2 cellular contexts compared by ENCODE assay signal in the genomic region with DNA sequence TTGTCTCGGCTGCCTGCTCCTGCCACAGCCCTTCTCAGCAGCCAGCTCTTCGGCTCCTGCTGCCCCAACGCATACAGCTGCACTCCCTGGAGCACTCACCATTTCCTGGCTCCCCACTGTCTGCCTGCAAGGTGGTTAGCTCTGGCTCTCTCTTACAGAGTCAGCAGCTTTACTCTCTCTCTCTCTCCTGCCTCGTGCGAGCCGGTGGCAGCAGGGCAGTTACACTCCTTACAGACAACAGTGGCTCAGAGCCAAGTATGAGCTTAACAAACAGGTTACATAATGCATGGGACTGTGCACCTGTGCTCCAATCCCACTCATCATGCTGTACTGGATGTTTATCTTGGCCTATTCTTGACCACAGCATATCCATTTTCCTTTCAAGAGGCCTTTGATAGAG.
A peak's percentile ranks its signal among the peaks of the same experiment; 100 is the strongest.
TF ChIP-seq lines count a peak whose summit lies in the region.

No MANE protein-coding gene starts in this region.

TF ChIP-seq in HEK293, 187 proteins besides CTCF, POLR2A, EP300 and RAD21 (continued from another document and continues in another):
- TF ChIP-seq ZNF692 (tag by site-specific recombination; IDR thresholded peaks at IDR 0.05): peak; percentile 41; the same call in 1 of the 2 replicates
- TF ChIP-seq, protein P1, sequence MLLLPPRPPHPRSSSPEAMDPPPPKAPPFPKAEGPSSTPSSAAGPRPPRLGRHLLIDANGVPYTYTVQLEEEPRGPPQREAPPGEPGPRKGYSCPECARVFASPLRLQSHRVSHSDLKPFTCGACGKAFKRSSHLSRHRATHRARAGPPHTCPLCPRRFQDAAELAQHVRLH (tag by site-specific recombination; IDR thresholded peaks at IDR 0.05): no peak
- peak; percentile 22; the same call in 1 of the 2 replicates for TF ChIP-seq ZNF596 (tag by site-specific recombination; IDR thresholded peaks at IDR 0.05)
- peak; percentile 75; the same call in 1 of the 2 replicates for TF ChIP-seq ZSCAN16 (tag by site-specific recombination; IDR thresholded peaks at IDR 0.05)
- TF ChIP-seq, protein P2, sequence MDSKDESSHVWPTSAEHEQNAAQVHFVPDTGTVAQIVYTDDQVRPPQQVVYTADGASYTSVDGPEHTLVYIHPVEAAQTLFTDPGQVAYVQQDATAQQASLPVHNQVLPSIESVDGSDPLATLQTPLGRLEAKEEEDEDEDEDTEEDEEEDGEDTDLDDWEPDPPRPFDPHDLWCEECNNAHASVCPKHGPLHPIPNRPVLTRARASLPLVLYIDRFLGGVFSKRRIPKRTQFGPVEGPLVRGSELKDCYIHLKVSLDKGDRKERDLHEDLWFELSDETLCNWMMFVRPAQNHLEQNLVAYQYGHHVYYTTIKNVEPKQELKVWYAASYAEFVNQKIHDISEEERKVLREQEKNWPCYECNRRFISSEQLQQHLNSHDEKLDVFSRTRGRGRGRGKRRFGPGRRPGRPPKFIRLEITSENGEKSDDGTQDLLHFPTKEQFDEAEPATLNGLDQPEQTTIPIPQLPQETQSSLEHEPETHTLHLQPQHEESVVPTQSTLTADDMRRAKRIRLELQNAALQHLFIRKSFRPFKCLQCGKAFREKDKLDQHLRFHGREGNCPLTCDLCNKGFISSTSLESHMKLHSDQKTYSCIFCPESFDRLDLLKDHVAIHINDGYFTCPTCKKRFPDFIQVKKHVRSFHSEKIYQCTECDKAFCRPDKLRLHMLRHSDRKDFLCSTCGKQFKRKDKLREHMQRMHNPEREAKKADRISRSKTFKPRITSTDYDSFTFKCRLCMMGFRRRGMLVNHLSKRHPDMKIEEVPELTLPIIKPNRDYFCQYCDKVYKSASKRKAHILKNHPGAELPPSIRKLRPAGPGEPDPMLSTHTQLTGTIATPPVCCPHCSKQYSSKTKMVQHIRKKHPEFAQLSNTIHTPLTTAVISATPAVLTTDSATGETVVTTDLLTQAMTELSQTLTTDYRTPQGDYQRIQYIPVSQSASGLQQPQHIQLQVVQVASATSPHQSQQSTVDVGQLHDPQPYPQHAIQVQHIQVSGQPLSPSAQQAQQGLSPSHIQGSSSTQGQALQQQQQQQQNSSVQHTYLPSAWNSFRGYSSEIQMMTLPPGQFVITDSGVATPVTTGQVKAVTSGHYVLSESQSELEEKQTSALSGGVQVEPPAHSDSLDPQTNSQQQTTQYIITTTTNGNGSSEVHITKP (tag by site-specific recombination; IDR thresholded peaks at IDR 0.05): peak; percentile 90
- TF ChIP-seq ZNF175 (tag by site-specific recombination; IDR thresholded peaks at IDR 0.05): no peak
- peak; percentile 41; the same call in 1 of the 2 replicates for TF ChIP-seq ZNF335 (tag by site-specific recombination; conservative IDR thresholded peaks at IDR 0.05)
- TF ChIP-seq ZIC2 (tag by site-specific recombination; IDR thresholded peaks at IDR 0.05): peak; percentile 67
- TF ChIP-seq MZF1 (tag by site-specific recombination; IDR thresholded peaks at IDR 0.05; ENCODE audit: borderline replicate concordance): peak; percentile 68; the same call in 1 of the 2 replicates
- TF ChIP-seq, protein P3, sequence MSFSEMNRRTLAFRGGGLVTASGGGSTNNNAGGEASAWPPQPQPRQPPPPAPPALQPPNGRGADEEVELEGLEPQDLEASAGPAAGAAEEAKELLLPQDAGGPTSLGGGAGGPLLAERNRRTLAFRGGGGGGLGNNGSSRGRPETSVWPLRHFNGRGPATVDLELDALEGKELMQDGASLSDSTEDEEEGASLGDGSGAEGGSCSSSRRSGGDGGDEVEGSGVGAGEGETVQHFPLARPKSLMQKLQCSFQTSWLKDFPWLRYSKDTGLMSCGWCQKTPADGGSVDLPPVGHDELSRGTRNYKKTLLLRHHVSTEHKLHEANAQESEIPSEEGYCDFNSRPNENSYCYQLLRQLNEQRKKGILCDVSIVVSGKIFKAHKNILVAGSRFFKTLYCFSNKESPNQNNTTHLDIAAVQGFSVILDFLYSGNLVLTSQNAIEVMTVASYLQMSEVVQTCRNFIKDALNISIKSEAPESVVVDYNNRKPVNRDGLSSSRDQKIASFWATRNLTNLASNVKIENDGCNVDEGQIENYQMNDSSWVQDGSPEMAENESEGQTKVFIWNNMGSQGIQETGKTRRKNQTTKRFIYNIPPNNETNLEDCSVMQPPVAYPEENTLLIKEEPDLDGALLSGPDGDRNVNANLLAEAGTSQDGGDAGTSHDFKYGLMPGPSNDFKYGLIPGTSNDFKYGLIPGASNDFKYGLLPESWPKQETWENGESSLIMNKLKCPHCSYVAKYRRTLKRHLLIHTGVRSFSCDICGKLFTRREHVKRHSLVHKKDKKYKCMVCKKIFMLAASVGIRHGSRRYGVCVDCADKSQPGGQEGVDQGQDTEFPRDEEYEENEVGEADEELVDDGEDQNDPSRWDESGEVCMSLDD (tag by site-specific recombination; IDR thresholded peaks at IDR 0.05): 0 out of 2 replicates have a peak, but pooled peaks have one; percentile 28
- TF ChIP-seq ZNF366 (tag by site-specific recombination; conservative IDR thresholded peaks at IDR 0.05): 0 out of 2 replicates have a peak, but pooled peaks have one; percentile 20
- TF ChIP-seq TRIM28 (IDR thresholded peaks at IDR 0.05; ENCODE audit: borderline replicate concordance, low read length): peak; percentile 79
- 0 out of 2 replicates have a peak, but pooled peaks have one; percentile 40 for TF ChIP-seq ZNF843 (tag by site-specific recombination; IDR thresholded peaks at IDR 0.05)
- TF ChIP-seq, protein P4, sequence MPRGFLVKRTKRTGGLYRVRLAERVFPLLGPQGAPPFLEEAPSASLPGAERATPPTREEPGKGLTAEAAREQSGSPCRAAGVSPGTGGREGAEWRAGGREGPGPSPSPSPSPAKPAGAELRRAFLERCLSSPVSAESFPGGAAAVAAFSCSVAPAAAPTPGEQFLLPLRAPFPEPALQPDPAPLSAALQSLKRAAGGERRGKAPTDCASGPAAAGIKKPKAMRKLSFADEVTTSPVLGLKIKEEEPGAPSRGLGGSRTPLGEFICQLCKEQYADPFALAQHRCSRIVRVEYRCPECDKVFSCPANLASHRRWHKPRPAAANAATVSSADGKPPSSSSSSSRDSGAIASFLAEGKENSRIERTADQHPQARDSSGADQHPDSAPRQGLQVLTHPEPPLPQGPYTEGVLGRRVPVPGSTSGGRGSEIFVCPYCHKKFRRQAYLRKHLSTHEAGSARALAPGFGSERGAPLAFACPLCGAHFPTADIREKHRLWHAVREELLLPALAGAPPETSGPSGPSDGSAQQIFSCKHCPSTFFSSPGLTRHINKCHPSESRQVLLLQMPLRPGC (tag by site-specific recombination; IDR thresholded peaks at IDR 0.05): no peak
- peak; percentile 31; the same call in 1 of the 2 replicates for TF ChIP-seq PRDM1 (tag by site-specific recombination; IDR thresholded peaks at IDR 0.05)
- TF ChIP-seq ZNF830 (tag by site-specific recombination; IDR thresholded peaks at IDR 0.05; ENCODE audit: low read depth): no peak

TF ChIP-seq in GM12878, 131 proteins besides CTCF, POLR2A, EP300 and RAD21 (continued from another document):
- no peak for TF ChIP-seq BCLAF1 (IDR thresholded peaks at IDR 0.05)
- no peak for TF ChIP-seq BRCA1 (IDR thresholded peaks at IDR 0.05; ENCODE audit: low read depth, low read length)
- no peak for TF ChIP-seq CBX3 (IDR thresholded peaks at IDR 0.05; ENCODE audit: borderline replicate concordance, low read depth)
- no peak for TF ChIP-seq IKZF1 (conservative IDR thresholded peaks at IDR 0.05)
- TF ChIP-seq LARP7 (IDR thresholded peaks at IDR 0.05): no peak
